In the genomic region with DNA sequence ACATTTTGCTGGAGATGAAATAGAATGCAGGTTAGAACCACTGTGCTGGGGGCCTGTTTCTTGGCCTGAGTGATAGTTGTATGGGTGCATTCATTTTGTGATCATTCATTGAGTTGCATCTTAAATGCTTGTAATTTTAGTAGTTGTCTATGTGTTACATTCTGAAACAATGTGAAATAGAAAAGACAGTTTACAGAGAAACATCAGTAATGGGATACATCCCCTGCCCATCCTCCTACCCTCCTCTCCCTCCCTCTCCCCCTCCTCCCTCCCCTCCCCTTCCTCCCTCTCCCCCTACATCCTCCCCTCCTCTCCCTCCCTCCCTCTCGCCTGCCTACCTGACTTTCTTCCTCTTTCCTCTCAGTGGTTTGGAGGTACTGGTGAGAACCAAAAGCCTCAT, we compare ENCODE assay signal across 1 cellular context.
TF ChIP-seq lines count a peak whose summit lies in the region.

No MANE protein-coding gene starts in this region.

TF ChIP-seq in K562, 482 proteins besides CTCF, POLR2A, EP300 and RAD21:
- TF ChIP-seq, protein P1, sequence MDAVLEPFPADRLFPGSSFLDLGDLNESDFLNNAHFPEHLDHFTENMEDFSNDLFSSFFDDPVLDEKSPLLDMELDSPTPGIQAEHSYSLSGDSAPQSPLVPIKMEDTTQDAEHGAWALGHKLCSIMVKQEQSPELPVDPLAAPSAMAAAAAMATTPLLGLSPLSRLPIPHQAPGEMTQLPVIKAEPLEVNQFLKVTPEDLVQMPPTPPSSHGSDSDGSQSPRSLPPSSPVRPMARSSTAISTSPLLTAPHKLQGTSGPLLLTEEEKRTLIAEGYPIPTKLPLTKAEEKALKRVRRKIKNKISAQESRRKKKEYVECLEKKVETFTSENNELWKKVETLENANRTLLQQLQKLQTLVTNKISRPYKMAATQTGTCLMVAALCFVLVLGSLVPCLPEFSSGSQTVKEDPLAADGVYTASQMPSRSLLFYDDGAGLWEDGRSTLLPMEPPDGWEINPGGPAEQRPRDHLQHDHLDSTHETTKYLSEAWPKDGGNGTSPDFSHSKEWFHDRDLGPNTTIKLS (IDR thresholded peaks at IDR 0.05; ENCODE audit: borderline replicate concordance, low read depth): no peak
- no peak for TF ChIP-seq CHD2 (IDR thresholded peaks at IDR 0.05; ENCODE audit: low read depth, low read length)
- peak; percentile 79 for TF ChIP-seq HNRNPK (IDR thresholded peaks at IDR 0.05; ENCODE audit: low read depth, low read length, poor library complexity, severe bottlenecking)
TF ChIP-seq in K562: peak in this region for 1.
